3 cellular contexts compared by ENCODE assay signal in genomic region chr2:15757820-15758586, GRCh38.
"Had no signal": no experiment of that assay in that cellular context is flagged by ENCODE, and none has a peak within 500 bp of the region (broad histone marks: within the 10 kb centered on the region; RNA-seq: fewer than 3 reads in every experiment).

No MANE protein-coding gene starts in this region.

- H3K4me3 Mint-ChIP-seq: GM23338, HFFc6 had no signal

- DNase-seq: HFFc6 had no signal

- H3K4me1 Mint-ChIP-seq: IgD-negative memory B cell had no signal

- H3K27ac Mint-ChIP-seq: GM23338, HFFc6 had no signal

- H3K36me3 Mint-ChIP-seq: IgD-negative memory B cell had no signal
